ENCODE assay signal across 25 cellular contexts in the genomic region with DNA sequence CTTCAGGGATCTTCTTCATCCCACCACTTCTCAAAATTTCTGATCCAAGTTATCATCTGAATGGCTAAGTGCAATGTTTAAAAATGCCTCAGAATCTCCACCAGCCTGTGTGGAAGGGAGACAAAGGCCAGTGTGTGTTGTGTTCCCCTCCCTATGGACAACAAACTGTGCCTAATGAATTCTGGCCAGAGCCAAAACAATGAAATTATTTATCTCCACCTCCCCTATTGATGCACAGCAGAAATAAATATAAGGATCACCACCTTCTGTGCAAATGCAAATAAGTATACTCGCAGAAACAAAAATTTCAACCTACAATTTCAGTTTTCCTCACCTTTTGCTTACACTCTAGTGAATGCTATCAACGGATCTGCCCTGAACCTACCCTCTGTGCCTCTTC.
"Had no signal": no experiment of that assay in that cellular context is flagged by ENCODE, and none has a peak within 500 bp of the region (broad histone marks: within the 10 kb centered on the region; RNA-seq: fewer than 3 reads in every experiment).

No MANE protein-coding gene starts in this region.

- ATAC-seq: activated naive CD4-positive, alpha-beta T cell treated with anti-CD3 and anti-CD28 coated beads, Interleukin-2, amount 50 U/mL, for 72 hours; activated T-cell treated with anti-CD3 and anti-CD28 coated beads, Interleukin-2, amount 50 U/mL, for 72 hours; heart left ventricle; left ventricle myocardium superior; mucosa of descending colon; right lobe of liver had no signal

- H3K27ac Mint-ChIP-seq: activated B cell treated with CpG ODN at 0.5 μM for 24 hours; activated naive CD4-positive, alpha-beta T cell treated with anti-CD3 and anti-CD28 coated beads, Interleukin-2, amount 50 U/mL, for 72 hours; activated T-cell treated with anti-CD3 and anti-CD28 coated beads, Interleukin-2, amount 50 U/mL, for 72 hours; endodermal cell; memory B cell; stimulated activated naive CD8-positive, alpha-beta T cell treated with anti-CD3 and anti-CD28 coated beads, Interleukin-15, Interleukin-2, amounts not matched to agents 100 ng/mL and 50 ng/mL, for 24 hours had no signal

- H3K9me3 Mint-ChIP-seq: activated B cell treated with CpG ODN at 0.5 μM for 24 hours; activated naive CD4-positive, alpha-beta T cell treated with anti-CD3 and anti-CD28 coated beads, Interleukin-2, amount 50 U/mL, for 72 hours; endodermal cell; memory B cell; naive B cell; neural crest cell; stimulated activated naive CD8-positive, alpha-beta T cell treated with anti-CD3 and anti-CD28 coated beads, Interleukin-15, Interleukin-2, amounts not matched to agents 100 ng/mL and 50 ng/mL, for 24 hours had no signal

- H3K36me3 ChIP-seq: adrenal gland, heart left ventricle, right lobe of liver, SJSA1, thoracic aorta had no signal

- H3K9me3 ChIP-seq: adrenal gland, heart left ventricle, mucosa of descending colon, right lobe of liver, SJSA1, thoracic aorta had no signal

- H3K36me3 Mint-ChIP-seq: activated naive CD4-positive, alpha-beta T cell treated with anti-CD3 and anti-CD28 coated beads, Interleukin-2, amount 50 U/mL, for 72 hours had no signal

- H3K4me3 Mint-ChIP-seq: activated B cell treated with CpG ODN at 0.5 μM for 24 hours; activated T-cell treated with anti-CD3 and anti-CD28 coated beads, Interleukin-2, amount 50 U/mL, for 72 hours; endodermal cell; memory B cell; naive B cell; neural crest cell; stimulated activated naive CD8-positive, alpha-beta T cell treated with anti-CD3 and anti-CD28 coated beads, Interleukin-15, Interleukin-2, amounts not matched to agents 100 ng/mL and 50 ng/mL, for 24 hours had no signal

- H3K27ac ChIP-seq: adrenal gland, heart left ventricle, right lobe of liver, SJSA1, thoracic aorta had no signal

- DNase-seq: activated B cell treated with CpG ODN at 0.5 μM for 24 hours; activated CD4-positive, alpha-beta T cell treated with anti-CD3 and anti-CD28 coated beads for 4 hours; activated CD8-positive, alpha-beta memory T cell treated with anti-CD3 and anti-CD28 coated beads for 24 hours; activated CD8-positive, alpha-beta memory T cell treated with anti-CD3 and anti-CD28 coated beads, Interleukin-2, amount 50 U/mL, for 48 hours; activated gamma-delta T cell treated with Interleukin-2 at 50 U/mL for 16 hours; activated T-cell treated with anti-CD3 and anti-CD28 coated beads, Interleukin-2, amount 50 U/mL, for 72 hours; adrenal gland; endodermal cell; heart left ventricle; kidney glomerular epithelial cell; left ventricle myocardium superior; mucosa of descending colon; naive B cell; right lobe of liver; small intestine; stimulated activated CD4-positive, alpha-beta T cell treated with anti-CD3 and anti-CD28 coated beads, Interleukin-15, amount 100 ng/mL, for 24 hours; stimulated activated CD4-positive, alpha-beta T cell treated with anti-CD3 and anti-CD28 coated beads, Interleukin-2, amount 100 ng/mL, for 48 hours; SW 1271; T-helper 9 cell had no signal

- H3K4me3 ChIP-seq: adrenal gland, heart left ventricle, mucosa of descending colon, right lobe of liver, SJSA1, thoracic aorta had no signal

- H3K27me3 ChIP-seq: adrenal gland, heart left ventricle, right lobe of liver, SJSA1 had no signal

- H3K4me1 ChIP-seq: right lobe of liver, SJSA1 had no signal

- H3K27me3 Mint-ChIP-seq: activated B cell treated with CpG ODN at 0.5 μM for 24 hours; memory B cell; naive B cell; stimulated activated naive CD8-positive, alpha-beta T cell treated with anti-CD3 and anti-CD28 coated beads, Interleukin-15, Interleukin-2, amounts not matched to agents 100 ng/mL and 50 ng/mL, for 24 hours had no signal
